8 cellular contexts compared by ENCODE assay signal in the genomic region with DNA sequence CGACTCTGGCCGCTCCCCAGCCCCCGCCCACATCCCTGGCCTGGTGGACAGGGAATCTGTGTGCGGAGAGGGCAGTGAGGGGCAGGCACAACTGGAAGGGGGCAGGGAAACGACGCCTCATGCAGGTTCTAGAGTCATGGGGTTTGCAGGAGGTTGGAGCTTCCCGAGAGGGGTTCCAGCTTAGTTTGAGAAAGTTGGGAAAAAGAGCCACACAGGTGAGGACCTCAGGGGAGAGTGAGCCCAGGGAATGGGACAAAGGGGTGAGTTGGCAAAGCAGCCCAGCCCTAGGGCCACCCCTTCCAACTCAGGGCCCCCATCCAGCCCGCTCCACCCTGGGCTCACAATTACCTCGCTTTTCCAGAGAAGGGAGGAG. TPM values are rescaled to one million over a fixed set of nuclear protein-coding genes. Genes with fewer than 3 reads are reported as not detected.
DNase-seq lines count a peak whose midpoint lies in the region; ATAC-seq, FAIRE-seq and TF ChIP-seq lines count a peak whose summit lies in the region.

No MANE protein-coding gene starts in this region.

- peak overlapping the region; percentile 95 for H3K4me2 ChIP-seq in neuronal stem cell (ENCODE audit: insufficient read depth, low read length, poor library complexity, severe bottlenecking)

- H2AK5ac ChIP-seq in neuronal stem cell (ENCODE audit: low read depth, low read length) = peak overlapping the region; percentile 43

- H3K14ac ChIP-seq in neuronal stem cell (ENCODE audit: low read length) = peak overlapping the region; percentile 92

- peak overlapping the region; percentile 81 for H3K23ac ChIP-seq in neuronal stem cell (ENCODE audit: low read depth, low read length, poor library complexity)

- H3K79me1 ChIP-seq in neuronal stem cell (ENCODE audit: low read depth, low read length) = peaks cover 6% of the 10 kb centered on the region

- H3K36me3 ChIP-seq in GM06990 (ENCODE audit: control insufficient read depth, insufficient read depth, low read length) (no peaks in the 10 kb centered on the region), SK-N-MC (ENCODE audit: insufficient read depth, low read length) (no peaks in the 10 kb centered on the region), neuronal stem cell (replicated peaks in 1 of 2; ENCODE audit: control insufficient read depth in 2 of 2, insufficient read depth in 2 of 2, low read length in 2 of 2) (no peaks in the 10 kb centered on the region)

- H3K9ac ChIP-seq in SK-N-MC (ENCODE audit: insufficient read length) (peak overlapping the region; percentile 80), neuronal stem cell (ENCODE audit: low read depth, low read length, poor library complexity) (peak overlapping the region; percentile 90)

- H3K27ac ChIP-seq in SK-N-MC (no peak overlapping the region), neuronal stem cell (replicated peaks; ENCODE audit: low read length) (peak overlapping the region; percentile 94)

- H2BK5ac ChIP-seq in neuronal stem cell (ENCODE audit: low read length) = peak overlapping the region; percentile 56

- peak overlapping the region; percentile 73 for H2BK120ac ChIP-seq in neuronal stem cell (ENCODE audit: low read depth, low read length)

- DNase-seq in GM06990 (ENCODE audit: extremely low read depth, insufficient read length) (no peak), SK-N-MC (ENCODE audit: low read depth, low spot score) (no peak), frontal cortex (ENCODE audit: low spot score in 2 of 2) (peak; percentile 71 to 90), neuronal stem cell (ENCODE audit: low spot score) (no peak), NCI-H2107 treated with DMSO at 0.1 percent for 48 hours (lab: John Stamatoyannopoulos, UW; ENCODE audit: unreplicated experiment) (no peak), 8988T (no peak)
- no peak for DNase-seq in stimulated activated CD4-positive, alpha-beta T cell treated with anti-CD3 and anti-CD28 coated beads, Interleukin-4, amount 100 ng/mL, for 1 hour

- no peak overlapping the region for H3K4ac ChIP-seq in neuronal stem cell (ENCODE audit: low read length)

- no peak overlapping the region for H4K91ac ChIP-seq in neuronal stem cell (ENCODE audit: low read depth, low read length, poor library complexity)

- peak overlapping the region; percentile 96 for H2AFZ ChIP-seq in neuronal stem cell (ENCODE audit: low read length)

- peak overlapping the region; percentile 94 for H3K18ac ChIP-seq in neuronal stem cell (ENCODE audit: low read length)

- no CpG with 5 or more reads among the region's 9 CpGs for WGBS in neuronal stem cell (ENCODE audit: extremely low coverage in 2 of 2, insufficient read length in 2 of 2, insufficient replicate concordance in 1 of 2), 2 donors

- ATAC-seq in HG03354 (IDR thresholded peaks at IDR 0.05; ENCODE audit: poor library complexity, severe bottlenecking, unreplicated experiment) = no peak

- no peak overlapping the region for H2BK12ac ChIP-seq in neuronal stem cell (ENCODE audit: low read length)

- H3K9me3 ChIP-seq in SK-N-MC (ENCODE audit: low read depth, low read length) = no peaks in the 10 kb centered on the region
- peaks cover 0 to 2% of the 10 kb centered on the region in 2 donors for H3K9me3 ChIP-seq in neuronal stem cell (replicated peaks in 1 of 2; ENCODE audit: control insufficient read depth in 2 of 2, insufficient read depth in 1 of 2, low read depth in 1 of 2, low read length in 2 of 2)

- no peak for FAIRE-seq in frontal cortex (lab: Jason Lieb, UNC)

- peak overlapping the region; percentile 54 for H3K4me3 ChIP-seq in GM06990 (replicated peaks; ENCODE audit: low read depth, low read length)
- H3K4me3 ChIP-seq in SK-N-MC = peak overlapping the region; percentile 79
- H3K4me3 ChIP-seq in neuronal stem cell (ENCODE audit: low read length in 2 of 2) = peak overlapping the region; percentile 59 to 78

- peak overlapping the region; percentile 30 for H2BK15ac ChIP-seq in neuronal stem cell (ENCODE audit: low read length)

- H3K4me1 ChIP-seq in neuronal stem cell (ENCODE audit: control insufficient read depth in 2 of 2, insufficient read depth in 1 of 2, low read depth in 1 of 2, low read length in 2 of 2) = peaks cover 17 to 19% of the 10 kb centered on the region in 2 donors

- H3K27me3 ChIP-seq in GM06990 (replicated peaks; ENCODE audit: control insufficient read depth, insufficient read depth, low read length) = no peaks in the 10 kb centered on the region
- H3K27me3 ChIP-seq in neuronal stem cell (ENCODE audit: control insufficient read depth in 3 of 3, insufficient read depth in 3 of 3, low read depth in 1 of 3, low read length in 3 of 3) = peaks cover 0 to 15% (median 0%) of the 10 kb centered on the region in 3 experiments

- no peak overlapping the region for H4K8ac ChIP-seq in neuronal stem cell (ENCODE audit: low read depth, low read length)

- no peak for TF ChIP-seq CTCF in GM06990 (IDR thresholded peaks at IDR 0.05; ENCODE audit: insufficient read depth, low read length, poor library complexity, severe bottlenecking)

RNA-seq across cellular contexts. Expression of gene RTKN, which starts 1.7 kb away (rescaled TPM):
- 2.9 TPM for total RNA-seq in frontal cortex
- 20.6 TPM for polyA plus RNA-seq in neuronal stem cell (2013, experiment 1 of 2)
- polyA plus RNA-seq in neuronal stem cell (2013, experiment 2 of 2) = 20.1 TPM

RNA-seq across cellular contexts. Expression of gene INO80B, which starts 14.9 kb away (rescaled TPM):
- total RNA-seq in frontal cortex = 9.8 TPM
- 17.7 TPM for polyA plus RNA-seq in neuronal stem cell (2013, experiment 1 of 2)
- 17.8 TPM for polyA plus RNA-seq in neuronal stem cell (2013, experiment 2 of 2)

RNA-seq across cellular contexts. Expression of gene WBP1, which starts 18.2 kb away (rescaled TPM):
- 24.9 TPM for total RNA-seq in frontal cortex
- polyA plus RNA-seq in neuronal stem cell (2013, experiment 1 of 2) = 148 TPM
- polyA plus RNA-seq in neuronal stem cell (2013, experiment 2 of 2) = 146 TPM

RNA-seq across cellular contexts. Expression of gene WDR54, which starts 18.5 kb away (rescaled TPM):
- 38.7 TPM for total RNA-seq in frontal cortex
- polyA plus RNA-seq in neuronal stem cell (2013, experiment 1 of 2) = 53.6 TPM
- 50.0 TPM for polyA plus RNA-seq in neuronal stem cell (2013, experiment 2 of 2)

RNA-seq across cellular contexts. Expression of gene C2orf81, which starts 18.6 kb away (rescaled TPM):
- total RNA-seq in frontal cortex = 0.41 TPM
- 9.5 TPM for polyA plus RNA-seq in neuronal stem cell (2013, experiment 1 of 2)
- 9.0 TPM for polyA plus RNA-seq in neuronal stem cell (2013, experiment 2 of 2)

Comparison
In these comparisons a context has a peak if more than half of its experiments do, and no peak if none do; other contexts are left out.
1. DNase-seq: peak in frontal cortex (2 of 2); none in GM06990 (single experiment), SK-N-MC (single experiment), neuronal stem cell (single experiment), NCI-H2107 treated with DMSO at 0.1 percent for 48 hours (single experiment), stimulated activated CD4-positive, alpha-beta T cell treated with anti-CD3 and anti-CD28 coated beads, Interleukin-4, amount 100 ng/mL, for 1 hour (single experiment) and 8988T (single experiment).
2. Peak in every context shown above with its lines, with median percentiles within 50 percentile points of each other: H3K4me3 ChIP-seq.